In the genomic region with DNA sequence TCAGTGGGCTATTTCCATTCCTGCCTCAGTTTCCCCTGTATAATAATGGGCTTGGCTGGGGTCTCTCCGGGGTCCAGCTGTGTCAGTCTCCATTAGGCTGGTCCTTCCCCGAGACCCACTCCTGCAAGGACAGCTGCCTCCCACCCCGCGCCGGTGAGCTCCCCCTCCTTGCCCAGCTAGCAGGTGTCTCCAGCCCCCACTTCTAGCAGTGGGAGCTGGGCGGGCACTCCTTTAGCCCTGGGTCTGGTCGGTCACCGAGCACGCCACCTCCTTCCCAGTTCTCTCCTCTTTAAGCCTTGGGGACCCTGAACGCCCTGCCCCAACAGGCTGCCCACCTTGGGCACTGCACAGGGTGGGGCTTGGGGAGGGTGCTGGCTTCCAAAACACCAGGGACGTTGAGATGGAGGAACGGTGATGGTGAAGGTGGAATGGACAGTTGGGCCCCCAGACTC, we compare ENCODE assay signal across 10 cellular contexts. TPM values are rescaled to one million over a fixed set of nuclear protein-coding genes. Genes with fewer than 3 reads are reported as not detected.
DNase-seq lines count a peak whose midpoint lies in the region; FAIRE-seq and TF ChIP-seq lines count a peak whose summit lies in the region.
"Had no signal": no experiment of that assay in that cellular context is flagged by ENCODE, and none has a peak within 500 bp of the region (broad histone marks: within the 10 kb centered on the region; RNA-seq: fewer than 3 reads in every experiment).

No MANE protein-coding gene starts in this region.

- no peak overlapping the region for H3K9ac ChIP-seq in SK-N-MC (ENCODE audit: insufficient read length)

- H3K4me3 ChIP-seq in SK-N-MC (peak overlapping the region; percentile 80), fibroblast of mammary gland (ENCODE audit: control insufficient read depth, low read depth, low read length) (peak overlapping the region; percentile 30), prostate gland (peak overlapping the region; percentile 50 to 55)
- H3K4me3 ChIP-seq: GM12878 had no signal

- H3K9me3 ChIP-seq in SK-N-MC (ENCODE audit: low read depth, low read length) (no peaks in the 10 kb centered on the region), prostate gland (no peaks in the 10 kb centered on the region)

- no peaks in the 10 kb centered on the region for H3K27me3 ChIP-seq in prostate gland (replicated peaks; ENCODE audit: insufficient read depth)

- WGBS in prostate gland: 31% methylated on average over 12 of the region's 12 CpGs

- H3K27ac ChIP-seq in SK-N-MC (no peak overlapping the region), prostate gland (peak overlapping the region; percentile 95 to 98)

- TF ChIP-seq POLR2A in GM12891 (IDR thresholded peaks at IDR 0.05; ENCODE audit: low read depth, low read length): no peak
- no peak for TF ChIP-seq POLR2A in prostate gland (IDR thresholded peaks at IDR 0.05)

- TF ChIP-seq CTCF in fibroblast of mammary gland (conservative IDR thresholded peaks at IDR 0.05; ENCODE audit: control insufficient read depth, insufficient read depth, low read depth, low read length) (no peak), prostate gland (IDR thresholded peaks at IDR 0.05) (no peak)

- no peak for FAIRE-seq in GM12891 (lab: Jason Lieb, UNC)
- FAIRE-seq: GM12878, TTC549 had no signal

- in situ Hi-C loops in G401 (cut with HindIII; ENCODE audit: low sequenced_read_pairs): no loop called here

- H3K36me3 ChIP-seq in SK-N-MC (ENCODE audit: insufficient read depth, low read length) (no peaks in the 10 kb centered on the region), prostate gland (no peaks in the 10 kb centered on the region)

- intact Hi-C loops in prostate gland (cut with DNase I): loop anchor here (5.0 kb wide), 1 partner anchor 47 kb away; no protein-coding TSS in a partner anchor

- peak; percentile 10 for DNase-seq in GM12891 (ENCODE audit: insufficient read length, low spot score)
- no peak for DNase-seq in SK-N-MC (ENCODE audit: low read depth, low spot score)
- DNase-seq in fibroblast of mammary gland (ENCODE audit: low read depth): no peak
- DNase-seq in prostate gland (ENCODE audit: low spot score): no peak
- no peak for DNase-seq in G401 (ENCODE audit: low spot score)
- DNase-seq in NCI-H1105 (lab: John Stamatoyannopoulos, UW): no peak
- no peak for DNase-seq in Ammon's horn (ENCODE audit: low spot score)
- no peak for DNase-seq in C1 segment of cervical spinal cord (lab: John Stamatoyannopoulos, UW)

- H3K4me1 ChIP-seq in prostate gland (replicated peaks): no peaks in the 10 kb centered on the region

TF ChIP-seq in GM12891, 5 proteins besides CTCF, POLR2A, EP300 and RAD21:
- no peak for TF ChIP-seq SPI1 (IDR thresholded peaks at IDR 0.05; ENCODE audit: low read depth, low read length)
- TF ChIP-seq PAX5 (IDR thresholded peaks at IDR 0.05; ENCODE audit: insufficient read depth, low read length, severe bottlenecking): no peak
- TF ChIP-seq TAF1 (IDR thresholded peaks at IDR 0.05; ENCODE audit: low read depth, low read length): no peak
- TF ChIP-seq POU2F2 (IDR thresholded peaks at IDR 0.05; ENCODE audit: low read depth, low read length): no peak
- no peak for TF ChIP-seq POLR2AphosphoS5 (IDR thresholded peaks at IDR 0.05; ENCODE audit: low read depth, low read length)

RNA-seq across cellular contexts. Expression of gene TBX2, which starts 10.5 kb away (rescaled TPM):
- polyA plus RNA-seq in GM12891 (2012; ENCODE audit: low read depth, missing spikeins): 0.01 TPM
- total RNA-seq in prostate gland: 10 to 100 TPM in 1 of 2 donors, 1 to 10 TPM in 1; 9.2 to 34.1 TPM
- total RNA-seq in G401 (2014; rRNA removed; shearing (Covaris generic)): 6.2 and 11.4 TPM in 2 replicates
- polyA plus RNA-seq: GM12878 had no signal

RNA-seq across cellular contexts. Expression of gene TBX4, which starts 42.1 kb away (rescaled TPM):
- not detected for polyA plus RNA-seq in GM12891 (2012; ENCODE audit: low read depth, missing spikeins)
- total RNA-seq in prostate gland: 1 to 10 TPM; 3.5 to 5.0 TPM
- total RNA-seq in G401 (2014; rRNA removed; shearing (Covaris generic)): 0.64 and 1.2 TPM in 2 replicates
- total RNA-seq: GM12878 had no signal

Comparison
In these comparisons a context has a peak if more than half of its experiments do, and no peak if none do; other contexts are left out.
1. H3K4me3 ChIP-seq: peak in every context shown above with its lines; median percentile 80 in SK-N-MC; 52 in prostate gland; 30 in fibroblast of mammary gland.